In genomic region chr6:69819138-69819537, GRCh38 we compare ENCODE assay signal across 29 cellular contexts. TPM values are rescaled to one million over a fixed set of nuclear protein-coding genes. Genes with fewer than 3 reads are reported as not detected.
A peak's percentile ranks its signal among the peaks of the same experiment; 100 is the strongest.
DNase-seq lines count a peak whose midpoint lies in the region.
"Had no signal": no experiment of that assay in that cellular context is flagged by ENCODE, and none has a peak within 500 bp of the region (broad histone marks: within the 10 kb centered on the region; RNA-seq: fewer than 3 reads in every experiment).

No MANE protein-coding gene starts in this region.

- H3K9me3 ChIP-seq in SK-N-MC (ENCODE audit: low read depth, low read length) = no peaks in the 10 kb centered on the region
- H3K9me3 ChIP-seq: A549; BE2C; BLaER1; BLaER1 treated with 17β-estradiol and CSF1 and Interleukin-3, amounts not matched to agents 10 nM and 100 nM; Caco-2 had no signal

- H3K4me3 ChIP-seq in SK-N-MC = peak overlapping the region; percentile 26; the same call in 1 of the 2 replicates
- H3K4me3 ChIP-seq: A549; BLaER1; BLaER1 treated with 17β-estradiol and CSF1 and Interleukin-3, amounts not matched to agents 10 nM and 100 nM had no signal

- peak overlapping the region; percentile 74 for H3K27ac ChIP-seq in SK-N-MC
- H3K27ac ChIP-seq: 22Rv1; A549; BLaER1; BLaER1 treated with 17β-estradiol and CSF1 and Interleukin-3, amounts not matched to agents 10 nM and 100 nM; C4-2B had no signal

- H3K9ac ChIP-seq in SK-N-MC (ENCODE audit: insufficient read length) = no peak overlapping the region
- H3K9ac ChIP-seq: BLaER1; BLaER1 treated with 17β-estradiol and CSF1 and Interleukin-3, amounts not matched to agents 10 nM and 100 nM had no signal

- no peak overlapping the region for H3K27ac Mint-ChIP-seq in immature natural killer cell
- H3K27ac Mint-ChIP-seq: B cell; CD4-positive, alpha-beta memory T cell; CD4-positive, alpha-beta T cell; CD4-positive, CD25-positive, alpha-beta regulatory T cell; CD8-positive, alpha-beta memory T cell; CD8-positive, alpha-beta T cell had no signal

- H3K4me3 Mint-ChIP-seq in immature natural killer cell = no peak overlapping the region
- H3K4me3 Mint-ChIP-seq: B cell; CD14-positive monocyte; CD4-positive, alpha-beta memory T cell; CD4-positive, alpha-beta T cell; CD4-positive, CD25-positive, alpha-beta regulatory T cell; CD8-positive, alpha-beta memory T cell; CD8-positive, alpha-beta T cell had no signal

- DNase-seq in SK-N-MC (ENCODE audit: low read depth, low spot score) = peak; percentile 70
- no peak for DNase-seq in immature natural killer cell
- DNase-seq: 8988T; ACHN; AML-193; BE2C; C1 segment of cervical spinal cord; Caco-2; Calu3; CD4-positive, alpha-beta memory T cell; CD4-positive, alpha-beta T cell; CD4-positive, CD25-positive, alpha-beta regulatory T cell; CD8-positive, alpha-beta memory T cell; CD8-positive, alpha-beta T cell; COR-L47; DMS 273 treated with DMSO at 0.1 percent for 48 hours; DMS153; DMS53; DMS79; DMS79 treated with DMSO at 0.1 percent for 48 hours; DND-41; EL had no signal

- no peaks in the 10 kb centered on the region for H3K36me3 Mint-ChIP-seq in immature natural killer cell
- H3K36me3 Mint-ChIP-seq: CD4-positive, alpha-beta memory T cell; CD4-positive, CD25-positive, alpha-beta regulatory T cell; CD8-positive, alpha-beta T cell had no signal

- peaks cover 0 to 6% (median 5%) of the 10 kb centered on the region in 3 donors for H3K27me3 Mint-ChIP-seq in immature natural killer cell (ENCODE audit: low read depth in 3 of 3)
- H3K27me3 Mint-ChIP-seq: B cell; CD4-positive, alpha-beta memory T cell; CD4-positive, alpha-beta T cell; CD4-positive, CD25-positive, alpha-beta regulatory T cell had no signal

- H3K36me3 ChIP-seq in SK-N-MC (ENCODE audit: insufficient read depth, low read length) = no peaks in the 10 kb centered on the region
- H3K36me3 ChIP-seq: BE2C; BLaER1; BLaER1 treated with 17β-estradiol and CSF1 and Interleukin-3, amounts not matched to agents 10 nM and 100 nM had no signal

- H3K4me1 Mint-ChIP-seq in immature natural killer cell = peaks cover 22 to 29% of the 10 kb centered on the region in 2 donors

- H3K9me3 Mint-ChIP-seq in immature natural killer cell = no peaks in the 10 kb centered on the region
- H3K9me3 Mint-ChIP-seq: CD4-positive, alpha-beta T cell; CD8-positive, alpha-beta memory T cell; CD8-positive, alpha-beta T cell had no signal

RNA-seq across cellular contexts. Expression of gene LMBRD1, which starts 22.3 kb away (rescaled TPM):
- 10 to 100 TPM; 30.9 to 49.7 (median 37.2) TPM for polyA plus RNA-seq in immature natural killer cell

RNA-seq across cellular contexts. Expression of gene COL19A1, which starts 47.2 kb away (rescaled TPM):
- not detected for polyA plus RNA-seq in immature natural killer cell
- polyA plus RNA-seq: A549; CD14-positive monocyte; CD4-positive, CD25-positive, alpha-beta regulatory T cell; CD8-positive, alpha-beta memory T cell had no signal
